In genomic region chr13:102440259-102440936, GRCh38 we compare ENCODE assay signal across 9 cellular contexts. TPM values are rescaled to one million over a fixed set of nuclear protein-coding genes. Genes with fewer than 3 reads are reported as not detected.
DNase-seq lines count a peak whose midpoint lies in the region; ATAC-seq, FAIRE-seq and TF ChIP-seq lines count a peak whose summit lies in the region.
"Had no signal": no experiment of that assay in that cellular context is flagged by ENCODE, and none has a peak within 500 bp of the region (broad histone marks: within the 10 kb centered on the region; RNA-seq: fewer than 3 reads in every experiment).

No MANE protein-coding gene starts in this region.

- peak overlapping the region; percentile 1 to 23 for H3K27ac ChIP-seq in kidney (ENCODE audit: low read depth in 2 of 2, low read length in 2 of 2)
- H3K27ac ChIP-seq in right atrium auricular region = no peak overlapping the region

- intact Hi-C loops in kidney (cut with DNase I) = no loop called here

- TF ChIP-seq CTCF in kidney (IDR thresholded peaks at IDR 0.05; ENCODE audit: borderline replicate concordance, extremely low read depth, insufficient read depth) (no peak), right atrium auricular region (IDR thresholded peaks at IDR 0.05) (no peak)

- H3K9me3 ChIP-seq in kidney (ENCODE audit: control insufficient read depth in 1 of 2, low read length in 2 of 2) = no peaks in the 10 kb centered on the region
- H3K9me3 ChIP-seq in right atrium auricular region = no peaks in the 10 kb centered on the region

- no peaks in the 10 kb centered on the region for H3K36me3 ChIP-seq in kidney (ENCODE audit: control insufficient read depth in 1 of 2, insufficient read depth in 2 of 2, low read length in 2 of 2)
- no peaks in the 10 kb centered on the region for H3K36me3 ChIP-seq in right atrium auricular region

- FAIRE-seq in kidney (lab: Jason Lieb, UNC) = peak; percentile 74

- H3K27me3 ChIP-seq in right atrium auricular region = no peaks in the 10 kb centered on the region

- peak; percentile 45 for ATAC-seq in GM18508 (IDR thresholded peaks at IDR 0.05; ENCODE audit: insufficient read depth, unreplicated experiment)
- ATAC-seq in GM21737 (IDR thresholded peaks at IDR 0.05; ENCODE audit: unreplicated experiment) = peak; percentile 53
- ATAC-seq in HG03460 (IDR thresholded peaks at IDR 0.05; ENCODE audit: unreplicated experiment) = peak; percentile 52

- H3K9ac ChIP-seq in kidney (ENCODE audit: low read length in 2 of 2) = no peak overlapping the region

- peak overlapping the region; percentile 25 to 40 for H3K4me3 ChIP-seq in kidney (ENCODE audit: low read length in 2 of 2)
- no peak overlapping the region for H3K4me3 ChIP-seq in right atrium auricular region

- H3K4me1 ChIP-seq in kidney (ENCODE audit: control insufficient read depth in 1 of 2, insufficient read depth in 1 of 2, low read depth in 1 of 2, low read length in 2 of 2) (peaks cover 0 to 6% of the 10 kb centered on the region in 2 donors), right atrium auricular region (no peaks in the 10 kb centered on the region)

- peak; percentile 84 for DNase-seq in kidney
- DNase-seq in activated T-cell treated with anti-CD3 and anti-CD28 coated beads for 4 hours = no peak
- DNase-seq in amniotic stem cell (lab: John Stamatoyannopoulos, UW) = no peak
- no peak for DNase-seq in right atrium auricular region (ENCODE audit: low spot score)
- DNase-seq in activated CD4-positive, CD25-positive, alpha-beta regulatory T cell (lab: John Stamatoyannopoulos, UW) = no peak
- DNase-seq: NCI-H187 treated with DMSO at 0.1 percent for 48 hours had no signal

RNA-seq across cellular contexts. Expression of gene FGF14, which starts 38.5 kb away (rescaled TPM):
- total RNA-seq in kidney = 3.3 TPM
- 0.47 TPM for polyA plus RNA-seq in kidney (ENCODE audit: insufficient read depth, low read depth, low replicate concordance)
- 1 to 10 TPM; 1.3 to 1.7 TPM for total RNA-seq in right atrium auricular region

Comparison
In these comparisons a context has a peak if more than half of its experiments do, and no peak if none do; other contexts are left out.
1. H3K27ac ChIP-seq: peak in kidney (2 of 2); none in right atrium auricular region (0 of 2).
2. H3K4me3 ChIP-seq: peak in kidney (2 of 2); none in right atrium auricular region (0 of 2).
3. Peak in every context shown above with its lines, with median percentiles within 50 percentile points of each other: ATAC-seq.